ENCODE assay signal across 10 cellular contexts in the genomic region with DNA sequence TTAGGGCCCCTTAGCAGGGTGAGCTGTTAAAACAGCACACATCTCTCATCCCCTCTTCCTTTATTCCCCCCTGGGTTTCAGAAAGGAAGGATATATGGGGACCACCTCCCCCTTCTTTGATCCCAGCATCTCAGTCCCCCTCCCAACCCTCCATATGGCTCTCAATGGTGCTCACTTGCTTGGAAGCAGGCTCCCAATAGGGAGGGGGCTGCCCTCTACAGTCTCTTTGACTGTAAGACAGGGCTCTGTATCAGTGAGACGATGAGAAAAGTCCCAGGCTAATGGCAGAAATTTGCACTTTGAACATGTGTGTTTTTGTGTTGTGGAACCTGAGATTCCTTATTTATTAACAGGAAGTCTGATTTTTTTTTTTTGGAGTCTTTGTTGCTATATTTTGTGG. TPM values are rescaled to one million over a fixed set of nuclear protein-coding genes. Genes with fewer than 3 reads are reported as not detected.
A peak's percentile ranks its signal among the peaks of the same experiment; 100 is the strongest.
DNase-seq lines count a peak whose midpoint lies in the region; ATAC-seq, FAIRE-seq and TF ChIP-seq lines count a peak whose summit lies in the region.
"Had no signal": no experiment of that assay in that cellular context is flagged by ENCODE, and none has a peak within 500 bp of the region (broad histone marks: within the 10 kb centered on the region; RNA-seq: fewer than 3 reads in every experiment).

No MANE protein-coding gene starts in this region.

- no peaks in the 10 kb centered on the region for H3K4me1 ChIP-seq in CD8-positive, alpha-beta memory T cell (ENCODE audit: insufficient read depth, low read length)
- H3K4me1 ChIP-seq in H9 (ENCODE audit: insufficient read depth, low read length): no peaks in the 10 kb centered on the region

- H3K4me3 ChIP-seq in CD8-positive, alpha-beta memory T cell (ENCODE audit: low read length): no peak overlapping the region
- no peak overlapping the region for H3K4me3 ChIP-seq in cardiac fibroblast (replicated peaks in 1 of 2; ENCODE audit: low read depth in 2 of 2, low read length in 2 of 2)

- WGBS in H9 (ENCODE audit: extremely low coverage, insufficient read length, low lambda C conversion rate): no CpG with 5 or more reads among the region's 1 CpG

- peaks cover 0 to 4% (median 0%) of the 10 kb centered on the region in 3 donors for H3K4me1 Mint-ChIP-seq in CD8-positive, alpha-beta memory T cell
- 0 out of 4 replicates have a peak, but pooled peaks cover 0 to 2% of the 10 kb centered on the region in 2 experiments for H3K4me1 Mint-ChIP-seq in H9

- no peak overlapping the region for H3K4me3 Mint-ChIP-seq in CD8-positive, alpha-beta memory T cell
- H3K4me3 Mint-ChIP-seq in H9: no peak overlapping the region
- H3K4me3 Mint-ChIP-seq: activated naive CD8-positive, alpha-beta T cell treated with anti-CD3 and anti-CD28 coated beads, Interleukin-2, amount 10 ng/mL, durations not matched to agents 7 days and 5 days had no signal

- no peak overlapping the region for H2AFZ ChIP-seq in H9 (ENCODE audit: low read length)

- H2BK5ac ChIP-seq in H9 (ENCODE audit: insufficient read length, low read length): no peak overlapping the region

- H3K14ac ChIP-seq in H9 (ENCODE audit: insufficient read depth, low read length): no peak overlapping the region

- no peaks in the 10 kb centered on the region for H3K27me3 Mint-ChIP-seq in CD8-positive, alpha-beta memory T cell
- H3K27me3 Mint-ChIP-seq in H9 (ENCODE audit: low read depth): no peaks in the 10 kb centered on the region
- H3K27me3 Mint-ChIP-seq: activated naive CD8-positive, alpha-beta T cell treated with anti-CD3 and anti-CD28 coated beads, Interleukin-2, amount 10 ng/mL, durations not matched to agents 7 days and 5 days had no signal

- no peak overlapping the region for H3K18ac ChIP-seq in H9 (ENCODE audit: insufficient read length, low read depth, low read length)

- no peak overlapping the region for H3K27ac ChIP-seq in CD8-positive, alpha-beta memory T cell (ENCODE audit: low read depth, low read length)
- no peak overlapping the region for H3K27ac ChIP-seq in H9 (ENCODE audit: insufficient read length, low read depth, low read length)

- H3K27me3 ChIP-seq in CD8-positive, alpha-beta memory T cell (ENCODE audit: insufficient read depth, low read length, poor library complexity, severe bottlenecking): no peaks in the 10 kb centered on the region
- no peaks in the 10 kb centered on the region; the same call in 1 of the 2 replicates for H3K27me3 ChIP-seq in H9 (ENCODE audit: insufficient read depth, low read length)

- peaks cover 52% of the 10 kb centered on the region for H3K36me3 ChIP-seq in CD8-positive, alpha-beta memory T cell (ENCODE audit: insufficient read depth, low read length)

- no peak for TF ChIP-seq POLR2A in GM12891 (IDR thresholded peaks at IDR 0.05; ENCODE audit: low read depth, low read length)

- TF ChIP-seq CTCF in H9 (conservative IDR thresholded peaks at IDR 0.05): peak; percentile 44; the same call in 2 of the 3 replicates
- peak; percentile 10 for TF ChIP-seq CTCF in cardiac fibroblast (IDR thresholded peaks at IDR 0.05; ENCODE audit: low read depth, low read length)

- CTCF ChIA-PET in CD8-positive, alpha-beta memory T cell (lab: Charles Lee): interaction anchor here (0.7 to 1.4 kb wide), 3 partner anchors 11 to 170 kb away, joined by 3 to 4 read pairs (median 3); no protein-coding TSS in a partner anchor

- no peaks in the 10 kb centered on the region for H3K23me2 ChIP-seq in H9 (ENCODE audit: insufficient read length, low read depth, low read length, poor library complexity, severe bottlenecking)

- H3K36me3 Mint-ChIP-seq in CD8-positive, alpha-beta memory T cell: peaks cover 7 to 88% (median 35%) of the 10 kb centered on the region in 3 donors
- H3K36me3 Mint-ChIP-seq in H9 (ENCODE audit: insufficient read depth in 1 of 3, low read depth in 3 of 3): peaks cover 51 to 80% (median 79%) of the 10 kb centered on the region in 3 experiments; a peak in 6 of 7 replicates

- no peak overlapping the region for H3K9ac ChIP-seq in H9 (ENCODE audit: extremely low read depth, insufficient read length, low read length)

- H2BK12ac ChIP-seq in H9 (ENCODE audit: insufficient read length, low read depth, low read length): no peak overlapping the region

- H3K9me3 Mint-ChIP-seq in CD8-positive, alpha-beta memory T cell: no peaks in the 10 kb centered on the region
- H3K9me3 Mint-ChIP-seq in H9: no peaks in the 10 kb centered on the region; a peak in 1 of 5 replicates
- H3K9me3 Mint-ChIP-seq: activated naive CD8-positive, alpha-beta T cell treated with anti-CD3 and anti-CD28 coated beads, Interleukin-2, amount 10 ng/mL, durations not matched to agents 7 days and 5 days had no signal

- no peaks in the 10 kb centered on the region for H3K9me3 ChIP-seq in CD8-positive, alpha-beta memory T cell (ENCODE audit: low read length)
- no peaks in the 10 kb centered on the region for H3K9me3 ChIP-seq in H9 (ENCODE audit: control insufficient read depth, low read depth, low read length)

- H2BK120ac ChIP-seq in H9 (ENCODE audit: low read depth, low read length, poor library complexity, severe bottlenecking): no peak overlapping the region

- FAIRE-seq in GM12891 (lab: Jason Lieb, UNC): no peak

- no peak overlapping the region for H3K56ac ChIP-seq in H9 (ENCODE audit: insufficient read length, low read depth, low read length)

- H3K4me2 ChIP-seq in H9 (ENCODE audit: insufficient read depth, insufficient read length, low read length): no peak overlapping the region

- H3K4ac ChIP-seq in H9 (ENCODE audit: low read depth, low read length): no peak overlapping the region

- no peak overlapping the region for H4K91ac ChIP-seq in H9 (ENCODE audit: insufficient read length, low read depth, low read length)

- no peak overlapping the region for H3K23ac ChIP-seq in H9 (ENCODE audit: insufficient read length, low read depth, low read length)

- no peak overlapping the region for H4K5ac ChIP-seq in H9 (ENCODE audit: insufficient read length, low read depth, low read length)

- H4K8ac ChIP-seq in H9 (replicated peaks; ENCODE audit: insufficient read length, low read depth, low read length): no peak overlapping the region

- H2AK5ac ChIP-seq in H9 (ENCODE audit: insufficient read length, low read length): no peak overlapping the region

- peak overlapping the region in 6 of 8 donors; percentile 6 to 94 (median 67) for H3K27ac Mint-ChIP-seq in CD8-positive, alpha-beta memory T cell
- H3K27ac Mint-ChIP-seq in H9: peak overlapping the region in 1 of 3 experiments; percentile 49; a peak in 2 of 7 replicates
- H3K27ac Mint-ChIP-seq: activated naive CD8-positive, alpha-beta T cell treated with anti-CD3 and anti-CD28 coated beads, Interleukin-2, amount 10 ng/mL, durations not matched to agents 7 days and 5 days had no signal

- H3K79me2 ChIP-seq in H9 (ENCODE audit: insufficient read depth, low read length): no peaks in the 10 kb centered on the region

- no peak overlapping the region for H2BK20ac ChIP-seq in H9 (ENCODE audit: low read depth, low read length, poor library complexity, severe bottlenecking)

- H3T11ph ChIP-seq in H9 (ENCODE audit: low read length): no peak overlapping the region

- no peak for DNase-seq in CD8-positive, alpha-beta memory T cell
- DNase-seq in H9 (no peak), cardiac fibroblast (ENCODE audit: low read depth in 2 of 2) (no peak), midbrain (lab: John Stamatoyannopoulos, UW) (peak; percentile 28), GM12891 (ENCODE audit: insufficient read length, low spot score) (no peak)
- no peak for DNase-seq in activated CD4-positive, alpha-beta T cell treated with anti-CD3 and anti-CD28 coated beads for 4 hours
- DNase-seq: activated naive CD8-positive, alpha-beta T cell treated with anti-CD3 and anti-CD28 coated beads, Interleukin-2, amount 10 ng/mL, durations not matched to agents 7 days and 5 days; NCI-H1930 had no signal

- POLR2A ChIA-PET in CD8-positive, alpha-beta memory T cell (lab: Charles Lee): interaction anchor here (0.7 kb wide), 1 partner anchor 429 kb away, joined by 3 read pairs; no protein-coding TSS in a partner anchor

- no peak overlapping the region for H2BK15ac ChIP-seq in H9 (ENCODE audit: low read depth, low read length)

- no peaks in the 10 kb centered on the region for H4K20me1 ChIP-seq in H9 (ENCODE audit: control insufficient read depth, insufficient read depth, insufficient read length)

- H3K79me1 ChIP-seq in H9 (ENCODE audit: insufficient read depth, low read depth, low read length, poor library complexity, severe bottlenecking): no peaks in the 10 kb centered on the region

- ATAC-seq in GM21825 (IDR thresholded peaks at IDR 0.05; ENCODE audit: unreplicated experiment) (no peak), HG03175 (IDR thresholded peaks at IDR 0.05; ENCODE audit: unreplicated experiment) (no peak)

TF ChIP-seq in GM12891, 5 proteins besides CTCF, POLR2A, EP300 and RAD21:
- TF ChIP-seq SPI1 (IDR thresholded peaks at IDR 0.05; ENCODE audit: low read depth, low read length): no peak
- no peak for TF ChIP-seq PAX5 (IDR thresholded peaks at IDR 0.05; ENCODE audit: insufficient read depth, low read length, severe bottlenecking)
- TF ChIP-seq TAF1 (IDR thresholded peaks at IDR 0.05; ENCODE audit: low read depth, low read length): no peak
- no peak for TF ChIP-seq POU2F2 (IDR thresholded peaks at IDR 0.05; ENCODE audit: low read depth, low read length)
- TF ChIP-seq POLR2AphosphoS5 (IDR thresholded peaks at IDR 0.05; ENCODE audit: low read depth, low read length): no peak

RNA-seq across cellular contexts. Expression of a gene that starts 4.2 kb away (rescaled TPM):
- 1 to 10 TPM; 2.9 to 3.4 TPM for total RNA-seq in CD8-positive, alpha-beta memory T cell
- polyA plus RNA-seq in CD8-positive, alpha-beta memory T cell: not detected
- total RNA-seq in H9 (2021): 2.4 and 3.5 TPM in 2 replicates
- 1.2 TPM for polyA plus RNA-seq in GM12891 (2012; ENCODE audit: low read depth, missing spikeins)

RNA-seq across cellular contexts. Expression of a gene that starts 39.4 kb away (rescaled TPM):
- 10 to 100 TPM; 61.0 to 61.7 TPM for total RNA-seq in CD8-positive, alpha-beta memory T cell
- 6.9 TPM for polyA plus RNA-seq in CD8-positive, alpha-beta memory T cell
- 32.6 and 32.9 TPM in 2 replicates for total RNA-seq in H9 (2021)
- polyA plus RNA-seq in GM12891 (2012; ENCODE audit: low read depth, missing spikeins): 22.5 TPM

RNA-seq across cellular contexts. Expression of a gene that starts 42.6 kb away (rescaled TPM):
- total RNA-seq in CD8-positive, alpha-beta memory T cell: 100 to 1,000 TPM; 168 to 175 TPM
- polyA plus RNA-seq in CD8-positive, alpha-beta memory T cell: 264 TPM
- total RNA-seq in H9 (2021): 1.4 and 1.5 TPM in 2 replicates
- 158 TPM for polyA plus RNA-seq in GM12891 (2012; ENCODE audit: low read depth, missing spikeins)

Comparison
In these comparisons a context has a peak if more than half of its experiments do, and no peak if none do; other contexts are left out.
1. RNA of a gene that starts 42.6 kb away (total RNA-seq): 168 to 175 TPM in CD8-positive, alpha-beta memory T cell; 1.4 to 1.5 TPM in H9; every median in the first group is over 10 times any median in the second.